ENCODE assay signal across 10 cellular contexts in genomic region chr3:81249540-81250029, GRCh38.
DNase-seq lines count a peak whose midpoint lies in the region; ATAC-seq, FAIRE-seq and TF ChIP-seq lines count a peak whose summit lies in the region.
"Had no signal": no experiment of that assay in that cellular context is flagged by ENCODE, and none has a peak within 500 bp of the region (broad histone marks: within the 10 kb centered on the region; RNA-seq: fewer than 3 reads in every experiment).

No MANE protein-coding gene starts in this region.

- H3K27me3 ChIP-seq in heart left ventricle (no peaks in the 10 kb centered on the region), mammary epithelial cell (ENCODE audit: insufficient read depth, low read length) (no peaks in the 10 kb centered on the region)
- H3K27me3 ChIP-seq: heart right ventricle had no signal

- CTCF ChIA-PET in mammary epithelial cell (lab: Charles Lee; ENCODE audit: low non-redundant PET): no interaction called here

- H3K4me1 ChIP-seq in heart left ventricle: no peaks in the 10 kb centered on the region
- H3K4me1 ChIP-seq in mammary epithelial cell (ENCODE audit: insufficient read depth, low read length): no peaks in the 10 kb centered on the region
- H3K4me1 ChIP-seq: heart right ventricle had no signal

- BruUV-seq in mammary epithelial cell (replicated peaks; lab: Mats Ljungman, UMichigan): no TSS peak

- no peaks in the 10 kb centered on the region for H3K36me3 ChIP-seq in heart left ventricle
- H3K36me3 ChIP-seq in mammary epithelial cell (ENCODE audit: insufficient read depth, low read length): no peaks in the 10 kb centered on the region
- H3K36me3 ChIP-seq: heart right ventricle had no signal

- H3K9me3 ChIP-seq in heart left ventricle (no peaks in the 10 kb centered on the region), mammary epithelial cell (replicated peaks; ENCODE audit: insufficient read depth, low read length) (no peaks in the 10 kb centered on the region)
- H3K9me3 ChIP-seq: heart right ventricle had no signal

- no peaks in the 10 kb centered on the region for H4K20me1 ChIP-seq in mammary epithelial cell (ENCODE audit: insufficient read depth, low read length)

- in situ Hi-C loops in GM13976 (cut with MboI; ENCODE audit: low sequenced_read_pairs, unreplicated experiment): no loop called here
- in situ Hi-C loops in mammary epithelial cell (cut with MboI; ENCODE audit: low sequenced_read_pairs in 2 of 2): loop anchor here in 1 of 2 donors (25.0 kb wide), 1 partner anchor 1737 kb away; no protein-coding TSS in a partner anchor

- peak; percentile 29 for FAIRE-seq in GM18507 (lab: Jason Lieb, UNC)

- TF ChIP-seq POLR2A in heart left ventricle (IDR thresholded peaks at IDR 0.05): no peak

- no peak for TF ChIP-seq CTCF in heart left ventricle (IDR thresholded peaks at IDR 0.05)
- TF ChIP-seq CTCF in GM13976 (IDR thresholded peaks at IDR 0.05; ENCODE audit: borderline replicate concordance, control extremely low read depth, extremely low read depth, insufficient read depth, missing control alignments): no peak
- no peak for TF ChIP-seq CTCF in mammary epithelial cell (conservative IDR thresholded peaks at IDR 0.05 in 1 of 2, IDR thresholded peaks at IDR 0.05 in 1 of 2; ENCODE audit: extremely low read depth in 1 of 2, insufficient read depth in 1 of 2, low read depth in 1 of 2, low read length in 2 of 2)

- H3K4me3 ChIP-seq in heart left ventricle: no peak overlapping the region
- no peak overlapping the region for H3K4me3 ChIP-seq in mammary epithelial cell (replicated peaks in 1 of 3; ENCODE audit: insufficient read depth in 1 of 3, low read depth in 2 of 3, low read length in 3 of 3)
- H3K4me3 ChIP-seq: heart right ventricle had no signal

- H3K27ac ChIP-seq in heart left ventricle (no peak overlapping the region), mammary epithelial cell (ENCODE audit: insufficient read depth, low read depth, low read length) (no peak overlapping the region)
- H3K27ac ChIP-seq: heart right ventricle had no signal

- no peak for DNase-seq in GM18507 (ENCODE audit: extremely low spot score, insufficient read length, low read depth)
- DNase-seq in HuH-7.5 (ENCODE audit: low spot score): peak; percentile 4
- peak; percentile 29 for DNase-seq in glomerular endothelial cell (ENCODE audit: extremely low read depth, low read depth, low spot score)
- DNase-seq in heart left ventricle: no peak
- DNase-seq in GM13976 (ENCODE audit: low spot score): no peak
- no peak for DNase-seq in activated naive CD4-positive, alpha-beta T cell treated with anti-CD3 and anti-CD28 coated beads, Interleukin-2, amount 50 U/mL, for 16 hours
- no peak for DNase-seq in mammary epithelial cell
- DNase-seq: heart right ventricle, NCI-H1930 had no signal

- H3K4me2 ChIP-seq in mammary epithelial cell (ENCODE audit: insufficient read depth, low read depth, low read length): no peak overlapping the region

- H3K79me2 ChIP-seq in mammary epithelial cell (ENCODE audit: insufficient read depth, low read length): no peaks in the 10 kb centered on the region

- WGBS in heart left ventricle, 4 donors: 63 to 79% (median 68%) methylated on average over 1 of the region's 1 CpG
- WGBS in mammary epithelial cell (ENCODE audit: low coverage, missing lambda C conversion rate): 95% methylated on average over 1 of the region's 1 CpG

- intact Hi-C loops in heart left ventricle (cut with DNase I): loop anchor here in 1 of 10 donors (10.0 kb wide), 1 partner anchor 1725 kb away; no protein-coding TSS in a partner anchor
- intact Hi-C loops in mammary epithelial cell (cut with micrococcal nuclease): no loop called here

- no peak overlapping the region for H3K9ac ChIP-seq in mammary epithelial cell (ENCODE audit: insufficient read depth, low read length)

- ATAC-seq in HG02571 (IDR thresholded peaks at IDR 0.05; ENCODE audit: unreplicated experiment) (peak; percentile 73), heart left ventricle (no peak)
- ATAC-seq: heart right ventricle had no signal

- H2AFZ ChIP-seq in mammary epithelial cell (ENCODE audit: low read depth, low read length): no peak overlapping the region

- dilution Hi-C loops in mammary epithelial cell (cut with HindIII; ENCODE audit: low sequenced_read_pairs): no loop called here

Comparison
In these comparisons a context has a peak if more than half of its experiments do, and no peak if none do; other contexts are left out.
1. DNase-seq: peak in HuH-7.5 (single experiment) and glomerular endothelial cell (single experiment); none in GM18507 (single experiment), heart left ventricle (0 of 5), GM13976 (single experiment), activated naive CD4-positive, alpha-beta T cell treated with anti-CD3 and anti-CD28 coated beads, Interleukin-2, amount 50 U/mL, for 16 hours (single experiment) and mammary epithelial cell (single experiment).